Comparison of ENCODE assay signal across 26 cellular contexts in genomic region chr2:221205103-221205502, GRCh38.
DNase-seq lines count a peak whose midpoint lies in the region; ATAC-seq and TF ChIP-seq lines count a peak whose summit lies in the region.
"Had no signal": no experiment of that assay in that cellular context is flagged by ENCODE, and none has a peak within 500 bp of the region (broad histone marks: within the 10 kb centered on the region; RNA-seq: fewer than 3 reads in every experiment).

No MANE protein-coding gene starts in this region.

- H3K9me3 Mint-ChIP-seq in activated naive CD4-positive, alpha-beta T cell treated with anti-CD3 and anti-CD28 coated beads, Interleukin-2, amount 50 U/mL, for 72 hours = no peaks in the 10 kb centered on the region
- H3K9me3 Mint-ChIP-seq: activated B cell treated with CpG ODN at 0.5 μM for 24 hours; activated T-cell treated with anti-CD3 and anti-CD28 coated beads, Interleukin-2, amount 50 U/mL, for 4 hours; brain; memory B cell; stimulated activated naive CD8-positive, alpha-beta T cell treated with anti-CD3 and anti-CD28 coated beads, Interleukin-15, amount 100 ng/mL, for 72 hours had no signal

- no peaks in the 10 kb centered on the region for H4K20me1 ChIP-seq in hepatocyte (ENCODE audit: insufficient read depth, poor library complexity, severe bottlenecking)

- 22% methylated on average over 5 of the region's 5 CpGs for WGBS in hepatocyte (ENCODE audit: low lambda C conversion rate, missing lambda C conversion rate)

- no peak overlapping the region for H3K27ac Mint-ChIP-seq in activated naive CD4-positive, alpha-beta T cell treated with anti-CD3 and anti-CD28 coated beads, Interleukin-2, amount 50 U/mL, for 72 hours
- H3K27ac Mint-ChIP-seq: activated B cell treated with CpG ODN at 0.5 μM for 24 hours; activated CD8-positive, alpha-beta T cell treated with anti-CD3 and anti-CD28 coated beads, Interleukin-2, amount 10 ng/mL, durations not matched to agents 7 days and 5 days; activated naive CD8-positive, alpha-beta T cell; memory B cell; naive thymus-derived CD4-positive, alpha-beta T cell; stimulated activated naive CD8-positive, alpha-beta T cell treated with anti-CD3 and anti-CD28 coated beads, Interleukin-15, amount 100 ng/mL, for 72 hours had no signal

- H3K79me2 ChIP-seq in hepatocyte = no peaks in the 10 kb centered on the region

- no peaks in the 10 kb centered on the region for H3K9me2 ChIP-seq in hepatocyte (replicated peaks; ENCODE audit: insufficient read depth)

- H3K36me3 Mint-ChIP-seq in activated naive CD4-positive, alpha-beta T cell treated with anti-CD3 and anti-CD28 coated beads, Interleukin-2, amount 50 U/mL, for 72 hours = no peaks in the 10 kb centered on the region
- H3K36me3 Mint-ChIP-seq: activated naive CD8-positive, alpha-beta T cell; brain; memory B cell; naive thymus-derived CD4-positive, alpha-beta T cell had no signal

- DNase-seq in NCI-H82 (lab: John Stamatoyannopoulos, UW) (peak; percentile 74), NCI-H82 treated with DMSO at 0.1 percent for 48 hours (lab: John Stamatoyannopoulos, UW; ENCODE audit: unreplicated experiment) (no peak), NCI-H1694 treated with DMSO at 0.1 percent for 48 hours (lab: John Stamatoyannopoulos, UW) (peak; percentile 99), NCI-H524 (lab: John Stamatoyannopoulos, UW) (peak; percentile 89 to 97), hepatocyte (ENCODE audit: low spot score) (peak; percentile 31), EL (no peak)
- DNase-seq in activated naive CD4-positive, alpha-beta T cell treated with anti-CD3 and anti-CD28 coated beads, Interleukin-2, amount 50 U/mL, for 72 hours (ENCODE audit: low spot score in 2 of 2) = no peak
- no peak for DNase-seq in stimulated activated CD4-positive, alpha-beta T cell treated with anti-CD3 and anti-CD28 coated beads, Interleukin-2, amount 100 ng/mL, for 48 hours
- DNase-seq: activated B cell treated with CpG ODN at 0.5 μM for 24 hours; activated CD8-positive, alpha-beta T cell treated with anti-CD3 and anti-CD28 coated beads, Interleukin-2, amount 10 ng/mL, durations not matched to agents 7 days and 5 days; activated T-cell treated with anti-CD3 and anti-CD28 coated beads, Interleukin-2, amount 50 U/mL, for 4 hours; C1 segment of cervical spinal cord; cortex of kidney; H7; kidney; naive thymus-derived CD4-positive, alpha-beta T cell; ovary; SIG-M5; sigmoid colon; stimulated activated naive CD8-positive, alpha-beta T cell treated with anti-CD3 and anti-CD28 coated beads, Interleukin-15, amount 100 ng/mL, for 72 hours; T-helper 2 cell; upper lobe of left lung had no signal

- no peak for TF ChIP-seq CTCF in hepatocyte (IDR thresholded peaks at IDR 0.05; ENCODE audit: poor library complexity)

- H3K27me3 ChIP-seq in hepatocyte = no peaks in the 10 kb centered on the region
- H3K27me3 ChIP-seq: ovary, sigmoid colon, upper lobe of left lung had no signal

- no peak overlapping the region for H2AFZ ChIP-seq in hepatocyte

- H3K4me3 ChIP-seq in hepatocyte = no peak overlapping the region
- H3K4me3 ChIP-seq: K562, ovary, sigmoid colon, upper lobe of left lung had no signal

- no peak overlapping the region for H3K27ac ChIP-seq in hepatocyte
- H3K27ac ChIP-seq: ovary, sigmoid colon, upper lobe of left lung had no signal

- no peaks in the 10 kb centered on the region for H3K36me3 ChIP-seq in hepatocyte (replicated peaks; ENCODE audit: insufficient read depth, low read depth)
- H3K36me3 ChIP-seq: ovary, sigmoid colon, upper lobe of left lung had no signal

- peaks cover 17% of the 10 kb centered on the region for H3K4me1 ChIP-seq in hepatocyte (ENCODE audit: insufficient read depth)
- H3K4me1 ChIP-seq: upper lobe of left lung had no signal

- H3K9me3 ChIP-seq in hepatocyte (ENCODE audit: low read depth) = no peaks in the 10 kb centered on the region
- H3K9me3 ChIP-seq: ovary, sigmoid colon, upper lobe of left lung had no signal

- no peak for ATAC-seq in activated naive CD4-positive, alpha-beta T cell treated with anti-CD3 and anti-CD28 coated beads, Interleukin-2, amount 50 U/mL, for 72 hours
- ATAC-seq: activated CD8-positive, alpha-beta T cell treated with anti-CD3 and anti-CD28 coated beads, Interleukin-2, amount 10 ng/mL, durations not matched to agents 7 days and 5 days; activated T-cell treated with anti-CD3 and anti-CD28 coated beads, Interleukin-2, amount 50 U/mL, for 4 hours; K562; naive thymus-derived CD4-positive, alpha-beta T cell; stimulated activated naive CD8-positive, alpha-beta T cell treated with anti-CD3 and anti-CD28 coated beads, Interleukin-15, amount 100 ng/mL, for 72 hours had no signal

- peak overlapping the region; percentile 11 for H3K4me2 ChIP-seq in hepatocyte

Comparison
In these comparisons a context has a peak if more than half of its experiments do, and no peak if none do; other contexts are left out.
1. DNase-seq: peak in NCI-H82 (single experiment), NCI-H1694 treated with DMSO at 0.1 percent for 48 hours (single experiment), NCI-H524 (2 of 2) and hepatocyte (single experiment); none in NCI-H82 treated with DMSO at 0.1 percent for 48 hours (single experiment), EL (single experiment), activated naive CD4-positive, alpha-beta T cell treated with anti-CD3 and anti-CD28 coated beads, Interleukin-2, amount 50 U/mL, for 72 hours (0 of 2) and stimulated activated CD4-positive, alpha-beta T cell treated with anti-CD3 and anti-CD28 coated beads, Interleukin-2, amount 100 ng/mL, for 48 hours (0 of 2).